In the genomic region with DNA sequence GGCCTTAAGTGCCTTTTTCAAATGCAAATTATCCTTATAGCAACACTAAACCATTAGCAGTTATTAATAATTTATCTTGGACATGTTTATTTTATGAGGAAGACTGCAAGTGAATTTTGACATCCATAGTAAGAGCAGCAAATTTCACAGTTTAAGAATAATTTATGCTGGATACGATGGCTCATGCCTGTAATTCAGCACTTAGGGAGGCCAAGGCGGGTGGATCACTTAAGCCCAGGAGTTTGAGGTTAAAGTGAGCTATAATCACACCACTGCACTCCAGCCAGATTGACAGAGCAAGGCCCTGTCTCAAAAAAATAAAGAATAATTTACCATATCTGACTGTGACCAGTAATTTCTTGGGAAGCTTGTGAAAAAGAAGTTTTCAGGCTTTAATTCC, we compare ENCODE assay signal across 22 cellular contexts.
DNase-seq lines count a peak whose midpoint lies in the region; ATAC-seq, FAIRE-seq and TF ChIP-seq lines count a peak whose summit lies in the region.
"Had no signal": no experiment of that assay in that cellular context is flagged by ENCODE, and none has a peak within 500 bp of the region (broad histone marks: within the 10 kb centered on the region; RNA-seq: fewer than 3 reads in every experiment).

No MANE protein-coding gene starts in this region.

- H3K4me1 ChIP-seq in ascending aorta = no peaks in the 10 kb centered on the region
- H3K4me1 ChIP-seq: neural progenitor cell, transverse colon had no signal

- ATAC-seq in GM19463 (IDR thresholded peaks at IDR 0.05; ENCODE audit: unreplicated experiment) = peak; percentile 4
- no peak for ATAC-seq in HG03045 (IDR thresholded peaks at IDR 0.05; ENCODE audit: unreplicated experiment)
- no peak for ATAC-seq in HG02970 (IDR thresholded peaks at IDR 0.05; ENCODE audit: low FRiP score, unreplicated experiment)
- no peak for ATAC-seq in GM21526 (IDR thresholded peaks at IDR 0.05; ENCODE audit: low FRiP score, unreplicated experiment)
- ATAC-seq: activated T-cell treated with anti-CD3 and anti-CD28 coated beads, Interleukin-2, amount 50 U/mL, for 72 hours had no signal

- no peaks in the 10 kb centered on the region for H3K9me3 Mint-ChIP-seq in osteocyte (ENCODE audit: unreplicated experiment)
- H3K9me3 Mint-ChIP-seq: activated CD4-positive, alpha-beta T cell treated with anti-CD3 and anti-CD28 coated beads, Interleukin-2, amount 10 ng/mL, durations not matched to agents 7 days and 5 days; activated naive CD4-positive, alpha-beta T cell treated with anti-CD3 and anti-CD28 coated beads for 36 hours; activated T-cell treated with anti-CD3 and anti-CD28 coated beads, Interleukin-2, amount 50 U/mL, for 72 hours; CD4-positive, CD25-positive, alpha-beta regulatory T cell; central memory CD8-positive, alpha-beta T cell; neural progenitor cell had no signal

- H3K27ac Mint-ChIP-seq in osteocyte (ENCODE audit: unreplicated experiment) = peak overlapping the region; percentile 15
- H3K27ac Mint-ChIP-seq: activated CD4-positive, alpha-beta T cell treated with anti-CD3 and anti-CD28 coated beads, Interleukin-2, amount 10 ng/mL, durations not matched to agents 7 days and 5 days; activated naive CD4-positive, alpha-beta T cell treated with anti-CD3 and anti-CD28 coated beads for 36 hours; activated T-cell treated with anti-CD3 and anti-CD28 coated beads, Interleukin-2, amount 50 U/mL, for 72 hours; CD4-positive, CD25-positive, alpha-beta regulatory T cell; neural progenitor cell had no signal

- H3K27me3 ChIP-seq in ascending aorta = no peaks in the 10 kb centered on the region
- H3K27me3 ChIP-seq: dorsolateral prefrontal cortex, neural progenitor cell, sigmoid colon, transverse colon had no signal

- no peaks in the 10 kb centered on the region for H3K9me3 ChIP-seq in ascending aorta
- H3K9me3 ChIP-seq: mucosa of descending colon, sigmoid colon, transverse colon had no signal

- intact Hi-C loops in ascending aorta (cut with DNase I) = no loop called here

- no peak overlapping the region for H3K4me3 ChIP-seq in ascending aorta
- H3K4me3 ChIP-seq: dorsolateral prefrontal cortex, mucosa of descending colon, neural progenitor cell, sigmoid colon, transverse colon had no signal

- TF ChIP-seq CTCF in osteocyte (IDR thresholded peaks at IDR 0.05) = no peak
- no peak for TF ChIP-seq CTCF in ascending aorta (IDR thresholded peaks at IDR 0.05)

- no peak for DNase-seq in RCC 7860 (ENCODE audit: low spot score)
- no peak for DNase-seq in epithelial cell of prostate (ENCODE audit: low read depth, low spot score)
- no peak for DNase-seq in osteocyte (ENCODE audit: extremely low spot score, unreplicated experiment)
- no peak for DNase-seq in ascending aorta (ENCODE audit: low spot score in 2 of 2)
- DNase-seq: activated CD4-positive, alpha-beta T cell treated with anti-CD3 and anti-CD28 coated beads, Interleukin-2, amount 10 ng/mL, durations not matched to agents 7 days and 5 days; activated naive CD4-positive, alpha-beta T cell treated with anti-CD3 and anti-CD28 coated beads for 36 hours; activated T-cell treated with anti-CD3 and anti-CD28 coated beads, Interleukin-2, amount 50 U/mL, for 72 hours; CD4-positive, CD25-positive, alpha-beta regulatory T cell; left ventricle myocardium superior; MM.1S; mucosa of descending colon; sigmoid colon; transverse colon; WERI-Rb-1 had no signal

- FAIRE-seq in RCC 7860 (lab: Jason Lieb, UNC) = peak; percentile 30
- FAIRE-seq: islet of Langerhans had no signal

- H3K36me3 Mint-ChIP-seq in osteocyte (ENCODE audit: unreplicated experiment) = no peaks in the 10 kb centered on the region
- H3K36me3 Mint-ChIP-seq: CD4-positive, CD25-positive, alpha-beta regulatory T cell; neural progenitor cell had no signal

- H3K36me3 ChIP-seq in ascending aorta = no peaks in the 10 kb centered on the region
- H3K36me3 ChIP-seq: neural progenitor cell, sigmoid colon, transverse colon, WERI-Rb-1 had no signal

- H3K27me3 Mint-ChIP-seq in osteocyte (ENCODE audit: unreplicated experiment) = no peaks in the 10 kb centered on the region
- H3K27me3 Mint-ChIP-seq: activated CD4-positive, alpha-beta T cell treated with anti-CD3 and anti-CD28 coated beads, Interleukin-2, amount 10 ng/mL, durations not matched to agents 7 days and 5 days; CD4-positive, CD25-positive, alpha-beta regulatory T cell; central memory CD8-positive, alpha-beta T cell had no signal

- peak overlapping the region; percentile 75 for H3K27ac ChIP-seq in epithelial cell of prostate
- no peak overlapping the region for H3K27ac ChIP-seq in ascending aorta
- H3K27ac ChIP-seq: neural progenitor cell, sigmoid colon, transverse colon, WERI-Rb-1 had no signal

- no peak overlapping the region for H3K4me3 Mint-ChIP-seq in osteocyte (ENCODE audit: unreplicated experiment)
- H3K4me3 Mint-ChIP-seq: activated CD4-positive, alpha-beta T cell treated with anti-CD3 and anti-CD28 coated beads, Interleukin-2, amount 10 ng/mL, durations not matched to agents 7 days and 5 days; activated naive CD4-positive, alpha-beta T cell treated with anti-CD3 and anti-CD28 coated beads for 36 hours; activated T-cell treated with anti-CD3 and anti-CD28 coated beads, Interleukin-2, amount 50 U/mL, for 72 hours; CD4-positive, CD25-positive, alpha-beta regulatory T cell; central memory CD8-positive, alpha-beta T cell; neural progenitor cell had no signal

- H3K4me1 Mint-ChIP-seq in osteocyte (ENCODE audit: unreplicated experiment) = peaks cover 56% of the 10 kb centered on the region
- H3K4me1 Mint-ChIP-seq: activated CD4-positive, alpha-beta T cell treated with anti-CD3 and anti-CD28 coated beads, Interleukin-2, amount 10 ng/mL, durations not matched to agents 7 days and 5 days; CD4-positive, CD25-positive, alpha-beta regulatory T cell; central memory CD8-positive, alpha-beta T cell had no signal
